7 cellular contexts compared by ENCODE assay signal in the genomic region with DNA sequence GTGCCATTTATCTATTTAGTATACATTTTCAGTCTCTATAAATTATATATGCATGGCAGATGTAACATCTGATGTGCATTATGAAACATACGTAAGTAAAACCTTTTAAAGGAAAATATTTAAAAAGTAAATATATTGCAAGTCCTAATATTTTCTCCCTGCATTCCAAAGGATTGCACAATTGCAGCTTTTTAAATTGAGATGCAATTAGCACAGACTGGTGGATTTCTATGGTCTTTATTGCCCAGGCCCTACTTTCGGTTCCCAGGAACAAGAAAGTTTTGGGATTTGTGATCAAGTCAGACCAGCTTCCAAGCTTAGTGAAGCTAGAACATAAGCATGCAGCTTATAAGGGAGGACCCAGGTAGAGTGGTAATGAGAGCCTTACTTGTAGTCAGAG.
"Had no signal": no experiment of that assay in that cellular context is flagged by ENCODE, and none has a peak within 500 bp of the region (broad histone marks: within the 10 kb centered on the region; RNA-seq: fewer than 3 reads in every experiment).

No MANE protein-coding gene starts in this region.

- H3K4me3 ChIP-seq: GM23248, K562 had no signal

- H3K27ac ChIP-seq: GM23248 had no signal

- ATAC-seq: K562 had no signal

- H2AFZ ChIP-seq: GM23248 had no signal

- H3K9ac ChIP-seq: GM23248 had no signal

- DNase-seq: GM23248, GOT3, H9, HCEC 1CT, HFFc6, IMR-90 had no signal
